1 cellular context compared by ENCODE assay signal in the genomic region with DNA sequence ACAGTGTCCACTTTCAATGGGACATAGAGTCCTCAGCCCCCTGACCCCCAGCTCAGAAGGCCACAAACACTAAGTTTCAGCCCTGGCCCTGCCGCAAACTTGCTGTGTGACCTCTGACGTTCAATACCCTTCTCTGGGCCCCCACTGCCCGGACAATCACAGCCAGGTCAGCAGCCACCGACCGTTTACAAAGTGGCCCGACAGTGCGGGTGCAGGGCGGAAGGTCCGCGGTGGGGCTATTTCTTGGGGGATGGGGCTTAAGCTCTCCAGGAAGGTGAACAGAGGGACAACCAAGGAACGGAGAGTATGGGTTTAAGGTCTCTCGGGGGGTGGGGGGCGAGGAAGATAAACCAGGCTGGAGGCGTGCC.
TF ChIP-seq lines count a peak whose summit lies in the region.

No MANE protein-coding gene starts in this region.

TF ChIP-seq in WTC11, 78 proteins besides CTCF, POLR2A, EP300 and RAD21 (continued from another document):
- TF ChIP-seq, protein P1, sequence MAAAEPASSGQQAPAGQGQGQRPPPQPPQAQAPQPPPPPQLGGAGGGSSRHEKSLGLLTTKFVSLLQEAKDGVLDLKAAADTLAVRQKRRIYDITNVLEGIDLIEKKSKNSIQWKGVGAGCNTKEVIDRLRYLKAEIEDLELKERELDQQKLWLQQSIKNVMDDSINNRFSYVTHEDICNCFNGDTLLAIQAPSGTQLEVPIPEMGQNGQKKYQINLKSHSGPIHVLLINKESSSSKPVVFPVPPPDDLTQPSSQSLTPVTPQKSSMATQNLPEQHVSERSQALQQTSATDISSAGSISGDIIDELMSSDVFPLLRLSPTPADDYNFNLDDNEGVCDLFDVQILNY (CRISPR knock-in tag; IDR thresholded peaks at IDR 0.05) = no peak
- TF ChIP-seq, protein P2, sequence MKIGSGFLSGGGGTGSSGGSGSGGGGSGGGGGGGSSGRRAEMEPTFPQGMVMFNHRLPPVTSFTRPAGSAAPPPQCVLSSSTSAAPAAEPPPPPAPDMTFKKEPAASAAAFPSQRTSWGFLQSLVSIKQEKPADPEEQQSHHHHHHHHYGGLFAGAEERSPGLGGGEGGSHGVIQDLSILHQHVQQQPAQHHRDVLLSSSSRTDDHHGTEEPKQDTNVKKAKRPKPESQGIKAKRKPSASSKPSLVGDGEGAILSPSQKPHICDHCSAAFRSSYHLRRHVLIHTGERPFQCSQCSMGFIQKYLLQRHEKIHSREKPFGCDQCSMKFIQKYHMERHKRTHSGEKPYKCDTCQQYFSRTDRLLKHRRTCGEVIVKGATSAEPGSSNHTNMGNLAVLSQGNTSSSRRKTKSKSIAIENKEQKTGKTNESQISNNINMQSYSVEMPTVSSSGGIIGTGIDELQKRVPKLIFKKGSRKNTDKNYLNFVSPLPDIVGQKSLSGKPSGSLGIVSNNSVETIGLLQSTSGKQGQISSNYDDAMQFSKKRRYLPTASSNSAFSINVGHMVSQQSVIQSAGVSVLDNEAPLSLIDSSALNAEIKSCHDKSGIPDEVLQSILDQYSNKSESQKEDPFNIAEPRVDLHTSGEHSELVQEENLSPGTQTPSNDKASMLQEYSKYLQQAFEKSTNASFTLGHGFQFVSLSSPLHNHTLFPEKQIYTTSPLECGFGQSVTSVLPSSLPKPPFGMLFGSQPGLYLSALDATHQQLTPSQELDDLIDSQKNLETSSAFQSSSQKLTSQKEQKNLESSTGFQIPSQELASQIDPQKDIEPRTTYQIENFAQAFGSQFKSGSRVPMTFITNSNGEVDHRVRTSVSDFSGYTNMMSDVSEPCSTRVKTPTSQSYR (CRISPR knock-in tag; IDR thresholded peaks at IDR 0.05) = no peak
